In the genomic region with DNA sequence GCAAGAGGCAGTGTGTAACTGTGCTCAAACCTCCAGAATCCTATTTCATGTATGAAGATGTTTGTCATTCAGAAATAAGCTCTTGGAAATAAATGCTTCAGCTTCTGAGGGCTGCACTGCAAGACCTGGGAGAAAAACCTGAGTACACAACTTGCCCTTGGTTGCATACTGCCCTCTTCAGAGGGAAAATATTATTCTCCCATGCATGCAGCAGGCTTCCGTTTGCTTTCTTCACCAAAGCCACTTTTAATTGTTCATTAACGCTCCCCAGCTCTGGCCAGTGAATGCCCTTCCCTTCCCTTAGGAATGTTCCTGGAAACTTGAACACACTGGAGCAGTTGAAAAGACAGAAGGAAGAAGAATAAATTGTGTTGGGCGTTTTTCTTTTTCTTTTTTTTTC, we compare ENCODE assay signal across 8 cellular contexts. TPM values are rescaled to one million over a fixed set of nuclear protein-coding genes. Genes with fewer than 3 reads are reported as not detected.
DNase-seq lines count a peak whose midpoint lies in the region; ATAC-seq and TF ChIP-seq lines count a peak whose summit lies in the region.

No MANE protein-coding gene starts in this region.

- H3K9me3 ChIP-seq in BE2C (no peaks in the 10 kb centered on the region), Panc1 (ENCODE audit: control insufficient read depth, insufficient read depth, low read depth, low read length) (no peaks in the 10 kb centered on the region), right cardiac atrium (ENCODE audit: control insufficient read depth, low read length) (no peaks in the 10 kb centered on the region)

- no peaks in the 10 kb centered on the region for H3K36me3 ChIP-seq in BE2C
- no peaks in the 10 kb centered on the region for H3K36me3 ChIP-seq in Panc1 (ENCODE audit: control insufficient read depth, insufficient read depth, low read length)

- TF ChIP-seq CTCF in BE2C (IDR thresholded peaks at IDR 0.05; ENCODE audit: low read depth, low read length), result peak; percentile 36
- TF ChIP-seq CTCF in Panc1 (IDR thresholded peaks at IDR 0.05), result peak; percentile 76
- peak; percentile 79 for TF ChIP-seq CTCF in foreskin keratinocyte (conservative IDR thresholded peaks at IDR 0.05)

- H3K27me3 ChIP-seq in BE2C (peaks cover 66% of the 10 kb centered on the region), Panc1 (ENCODE audit: control insufficient read depth, insufficient read depth, low read length) (no peaks in the 10 kb centered on the region), foreskin keratinocyte (peaks cover 44% of the 10 kb centered on the region), right cardiac atrium (ENCODE audit: control insufficient read depth, insufficient read depth) (no peaks in the 10 kb centered on the region)

- H3K27ac ChIP-seq in Panc1 (ENCODE audit: low read length) (no peak overlapping the region), foreskin keratinocyte (no peak overlapping the region), right cardiac atrium (ENCODE audit: low read length) (no peak overlapping the region)

- CTCF ChIA-PET in Panc1 (lab: Charles Lee), result interaction anchor here (1.1 to 1.2 kb wide), 2 partner anchors 102 to 146 kb away, joined by 3 to 5 read pairs; no protein-coding TSS in a partner anchor

- peak; percentile 35 for ATAC-seq in GM18868 (IDR thresholded peaks at IDR 0.05; ENCODE audit: unreplicated experiment)
- ATAC-seq in Panc1, result no peak
- ATAC-seq in foreskin keratinocyte, result no peak
- ATAC-seq in HG03442 (IDR thresholded peaks at IDR 0.05; ENCODE audit: unreplicated experiment), result no peak
- ATAC-seq in right cardiac atrium, result no peak
- ATAC-seq in GM18870 (IDR thresholded peaks at IDR 0.05; ENCODE audit: unreplicated experiment), result no peak

- DNase-seq in BE2C (no peak), Panc1 (ENCODE audit: low read depth, low spot score) (no peak), foreskin keratinocyte (peak in 1 of 2 donors; percentile 23), NCI-H526 treated with DMSO at 0.1 percent for 48 hours (lab: John Stamatoyannopoulos, UW) (no peak), right cardiac atrium (no peak)

- no TSS peak for BruUV-seq in Panc1 (replicated peaks; lab: Mats Ljungman, UMichigan)

- 19% methylated on average over 3 of the region's 3 CpGs for WGBS in right cardiac atrium

- POLR2A ChIA-PET in Panc1 (lab: Charles Lee), result no interaction called here

- H3K4me1 ChIP-seq in BE2C, result no peaks in the 10 kb centered on the region
- peaks cover 8% of the 10 kb centered on the region; the same call in 1 of the 2 replicates for H3K4me1 ChIP-seq in Panc1 (ENCODE audit: control insufficient read depth, insufficient read depth, low read length)
- peaks cover 5% of the 10 kb centered on the region for H3K4me1 ChIP-seq in foreskin keratinocyte
- H3K4me1 ChIP-seq in right cardiac atrium (ENCODE audit: control insufficient read depth, insufficient read depth, low read length), result no peaks in the 10 kb centered on the region

- in situ Hi-C loops in Panc1 (cut with HindIII; ENCODE audit: low pct_unique_long_range_greater_than_20kb, low sequenced_read_pairs), result no loop called here

- H3K4me3 ChIP-seq in BE2C (ENCODE audit: low read depth, low read length) (no peak overlapping the region), Panc1 (ENCODE audit: low read depth in 2 of 2, low read length in 2 of 2) (no peak overlapping the region), right cardiac atrium (ENCODE audit: low read length) (no peak overlapping the region)

- intact Hi-C loops in Panc1 (cut with micrococcal nuclease; ENCODE audit: unreplicated experiment), result no loop called here
- intact Hi-C loops in right cardiac atrium (cut with DNase I), result loop anchor here in 1 of 4 donors (10.0 kb wide), 1 partner anchor 107 kb away; a partner anchor contains a TSS

RNA-seq across cellular contexts. Expression of a gene that starts 2.5 kb away (rescaled TPM):
- 0.20 TPM for polyA plus RNA-seq in BE2C (2012; ENCODE audit: insufficient read depth, insufficient read length, low read depth)
- 18.0 TPM for total RNA-seq in Panc1 (2021; ENCODE audit: unreplicated experiment)
- polyA plus RNA-seq in Panc1 (2012; ENCODE audit: insufficient read length), result 18.0 TPM
- total RNA-seq in foreskin keratinocyte, result 2.8 and 3.4 TPM in 2 replicates
- polyA plus RNA-seq in foreskin keratinocyte, result 2.0 and 2.6 TPM in 2 replicates
- total RNA-seq in right cardiac atrium, result 10 to 100 TPM; 12.7 to 20.3 (median 14.1) TPM
- 7.8 TPM for polyA plus RNA-seq in right cardiac atrium
